In the genomic region with DNA sequence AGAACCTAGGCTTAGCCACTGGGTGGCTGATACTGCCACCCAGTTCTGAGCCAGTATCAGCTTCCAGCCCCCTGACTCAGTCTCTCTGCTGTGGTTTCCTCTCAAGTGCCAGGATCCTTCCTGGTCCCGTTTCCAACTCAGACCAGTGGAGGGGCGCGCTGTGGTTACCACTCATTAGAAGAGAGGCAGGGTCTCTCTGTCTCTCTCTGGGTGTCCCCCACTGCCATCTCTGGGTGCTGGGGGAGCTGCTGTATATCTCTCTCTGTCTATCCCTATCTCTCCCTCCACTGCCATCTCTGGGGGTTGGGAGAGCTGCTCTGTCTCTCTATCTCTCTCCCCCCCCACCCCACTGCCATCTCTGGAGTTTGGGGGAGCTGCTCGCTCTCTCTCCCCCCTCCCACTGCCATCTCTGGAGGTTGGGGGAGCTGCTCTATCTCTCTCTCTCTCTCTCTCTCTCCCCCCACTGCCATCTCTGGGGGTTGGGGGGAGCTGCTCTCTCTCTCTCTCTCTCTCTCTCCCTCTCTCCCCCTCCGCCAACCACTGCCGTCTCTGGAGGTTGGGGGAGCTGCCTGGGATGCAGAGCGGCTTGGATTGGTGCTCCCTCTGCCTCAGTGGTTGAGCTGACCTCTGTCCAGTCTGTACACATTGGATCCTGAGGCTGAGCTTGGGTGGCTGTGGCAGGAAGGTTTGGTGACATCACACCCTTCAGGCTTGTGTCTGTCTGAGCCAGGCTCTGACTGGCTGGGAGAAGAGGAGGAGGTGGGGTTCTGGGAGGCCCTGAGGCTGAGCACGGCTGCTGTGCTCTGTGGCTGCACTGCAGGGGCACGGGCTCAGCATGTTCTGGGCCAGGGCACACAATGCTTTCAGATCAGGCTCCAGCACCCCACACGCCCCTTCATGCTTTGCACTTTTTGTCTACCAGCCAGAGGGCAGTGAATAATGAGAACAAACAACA, we compare ENCODE assay signal across 11 cellular contexts.
DNase-seq lines count a peak whose midpoint lies in the region; ATAC-seq and TF ChIP-seq lines count a peak whose summit lies in the region.
"Had no signal": no experiment of that assay in that cellular context is flagged by ENCODE, and none has a peak within 500 bp of the region (broad histone marks: within the 10 kb centered on the region; RNA-seq: fewer than 3 reads in every experiment).

No MANE protein-coding gene starts in this region.

- peak; percentile 35 for DNase-seq in DMS53 (lab: John Stamatoyannopoulos, UW)
- DNase-seq in DMS53 treated with DMSO at 0.1 percent for 48 hours (lab: John Stamatoyannopoulos, UW; ENCODE audit: unreplicated experiment) = no peak
- peak; percentile 37 for DNase-seq in WERI-Rb-1
- peak; percentile 97 for DNase-seq in globus pallidus (ENCODE audit: low spot score)
- DNase-seq in sciatic nerve (ENCODE audit: low spot score) = no peak
- DNase-seq in NCI-H1105 (lab: John Stamatoyannopoulos, UW) = no peak
- DNase-seq: left cardiac atrium had no signal

- H3K4me3 ChIP-seq in WERI-Rb-1 (ENCODE audit: low read depth, low read length) = no peak overlapping the region
- H3K4me3 ChIP-seq: tibial nerve had no signal

- H3K36me3 ChIP-seq in WERI-Rb-1 = no peaks in the 10 kb centered on the region
- H3K36me3 ChIP-seq: tibial nerve had no signal

- no peak for TF ChIP-seq CTCF in WERI-Rb-1 (IDR thresholded peaks at IDR 0.05; ENCODE audit: low read depth, low read length)

- intact Hi-C loops in sciatic nerve (cut with DNase I) = no loop called here

- no peaks in the 10 kb centered on the region for H3K27me3 ChIP-seq in WERI-Rb-1 (ENCODE audit: insufficient read depth, low read depth, severe bottlenecking)
- H3K27me3 ChIP-seq: tibial nerve had no signal

- H3K27ac ChIP-seq in WERI-Rb-1 = no peak overlapping the region
- H3K27ac ChIP-seq: 22Rv1, tibial nerve had no signal

- ATAC-seq in sciatic nerve = peak; percentile 92
- ATAC-seq in HG02763 (IDR thresholded peaks at IDR 0.05; ENCODE audit: unreplicated experiment) = no peak
- no peak for ATAC-seq in HG03571 (IDR thresholded peaks at IDR 0.05; ENCODE audit: unreplicated experiment)

- H3K9me3 ChIP-seq in WERI-Rb-1 (ENCODE audit: severe bottlenecking) = no peaks in the 10 kb centered on the region

Comparison
In these comparisons a context has a peak if more than half of its experiments do, and no peak if none do; other contexts are left out.
1. DNase-seq: peak in DMS53 (single experiment), WERI-Rb-1 (single experiment) and globus pallidus (single experiment); none in DMS53 treated with DMSO at 0.1 percent for 48 hours (single experiment), sciatic nerve (single experiment) and NCI-H1105 (single experiment).